Comparison of ENCODE assay signal across 8 cellular contexts in the genomic region with DNA sequence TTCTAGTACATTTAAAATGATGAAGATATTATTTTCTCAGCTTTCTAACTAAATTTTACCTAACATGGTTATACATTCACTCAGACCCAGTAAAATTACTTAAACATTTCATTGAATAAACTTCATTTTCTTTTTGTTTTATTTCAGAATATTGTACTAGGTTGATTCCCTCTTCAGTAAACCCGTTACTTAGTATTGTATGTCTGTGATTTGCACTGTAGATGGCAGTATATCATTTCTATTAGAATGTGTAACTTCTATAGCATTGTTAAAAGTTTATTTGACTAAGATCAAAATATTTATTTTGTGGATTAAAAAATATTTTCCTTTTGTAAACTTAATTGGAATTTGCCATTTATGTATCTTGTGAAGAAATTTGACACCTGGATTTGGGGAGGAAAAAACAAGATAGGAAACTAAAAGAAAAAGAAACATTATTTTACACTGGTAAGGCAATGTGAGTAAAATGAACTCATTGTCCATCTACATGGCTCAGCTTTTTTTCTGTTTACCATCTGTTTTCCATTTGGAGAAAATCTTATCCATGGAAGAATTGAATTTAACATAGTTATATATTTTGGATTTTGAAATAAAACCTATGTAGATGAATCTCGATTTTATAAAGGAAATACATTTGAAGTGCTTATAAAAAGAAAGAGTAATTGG.
DNase-seq lines count a peak whose midpoint lies in the region; ATAC-seq and TF ChIP-seq lines count a peak whose summit lies in the region.
"Not testable (repeated sequence)": the region's sequence is repeated elsewhere in the genome, so short reads cannot be mapped to it uniquely, and the experiment has no call there.

No MANE protein-coding gene starts in this region.

- H3K27ac ChIP-seq in MM.1S (ENCODE audit: low read length); PC-3 (ENCODE audit: low read length); mammary epithelial cell (ENCODE audit: insufficient read depth, low read depth, low read length): not testable (repeated sequence)

- not testable (repeated sequence) for H3K9me3 ChIP-seq in MM.1S (replicated peaks; ENCODE audit: insufficient read depth, low read length); PC-3 (ENCODE audit: low read length); mammary epithelial cell (replicated peaks; ENCODE audit: insufficient read depth, low read length)

- peak; percentile 48 for TF ChIP-seq CTCF in AG10803 (conservative IDR thresholded peaks at IDR 0.05; ENCODE audit: low read length)
- peak; percentile 24; the same call in 1 of the 2 replicates for TF ChIP-seq CTCF in MM.1S (IDR thresholded peaks at IDR 0.05; ENCODE audit: low read length)
- TF ChIP-seq CTCF in PC-3 (conservative IDR thresholded peaks at IDR 0.05; ENCODE audit: low read depth, low read length): peak; percentile 35; the same call in 1 of the 2 replicates
- TF ChIP-seq CTCF in mammary epithelial cell (conservative IDR thresholded peaks at IDR 0.05 in 1 of 2, IDR thresholded peaks at IDR 0.05 in 1 of 2; ENCODE audit: extremely low read depth in 1 of 2, insufficient read depth in 1 of 2, low read depth in 1 of 2, low read length in 2 of 2): peak; percentile 31 to 39
- peak; percentile 64 for TF ChIP-seq CTCF in osteocyte (IDR thresholded peaks at IDR 0.05)

- not testable (repeated sequence) for H4K20me1 ChIP-seq in MM.1S (ENCODE audit: insufficient read depth, low read length); PC-3 (ENCODE audit: low read length); mammary epithelial cell (ENCODE audit: insufficient read depth, low read length)

- H3K4me2 ChIP-seq in MM.1S (ENCODE audit: low read depth, low read length); PC-3 (ENCODE audit: low read length); mammary epithelial cell (ENCODE audit: insufficient read depth, low read depth, low read length): not testable (repeated sequence)

- H3K4me1 Mint-ChIP-seq in osteocyte (ENCODE audit: unreplicated experiment): not testable (repeated sequence)

- H3K4me3 ChIP-seq in AG10803 (ENCODE audit: low read length); MM.1S (ENCODE audit: low read length); PC-3 (ENCODE audit: low read length); mammary epithelial cell (replicated peaks in 1 of 3; ENCODE audit: insufficient read depth in 1 of 3, low read depth in 2 of 3, low read length in 3 of 3): not testable (repeated sequence)

- CTCF ChIA-PET in PC-3 (lab: Charles Lee); mammary epithelial cell (lab: Charles Lee; ENCODE audit: low non-redundant PET): not testable (repeated sequence)

- H3K27ac Mint-ChIP-seq in osteocyte (ENCODE audit: unreplicated experiment): not testable (repeated sequence)

- POLR2A ChIA-PET in PC-3 (lab: Charles Lee; ENCODE audit: unreplicated experiment): not testable (repeated sequence)

- H3K4me3 Mint-ChIP-seq in osteocyte (ENCODE audit: unreplicated experiment): not testable (repeated sequence)

- H2AFZ ChIP-seq in MM.1S (ENCODE audit: low read length); PC-3 (ENCODE audit: low read length); mammary epithelial cell (ENCODE audit: low read depth, low read length): not testable (repeated sequence)

- not testable (repeated sequence) for H3K36me3 ChIP-seq in MM.1S (replicated peaks; ENCODE audit: insufficient read depth, low read length); PC-3 (ENCODE audit: low read depth, low read length); mammary epithelial cell (ENCODE audit: insufficient read depth, low read length)

- not testable (repeated sequence) for H3K36me3 Mint-ChIP-seq in osteocyte (ENCODE audit: unreplicated experiment)

- H3K27me3 Mint-ChIP-seq in osteocyte (ENCODE audit: unreplicated experiment): not testable (repeated sequence)

- not testable (repeated sequence) for H3K79me2 ChIP-seq in MM.1S (ENCODE audit: low read length); PC-3 (ENCODE audit: low read length); mammary epithelial cell (ENCODE audit: insufficient read depth, low read length)

- H3K4me1 ChIP-seq in MM.1S (ENCODE audit: low read length); PC-3 (ENCODE audit: insufficient read depth, low read length); mammary epithelial cell (ENCODE audit: insufficient read depth, low read length): not testable (repeated sequence)

- dilution Hi-C loops in mammary epithelial cell (cut with HindIII; ENCODE audit: low sequenced_read_pairs): not testable (repeated sequence)

- H3K9me3 Mint-ChIP-seq in osteocyte (ENCODE audit: unreplicated experiment): not testable (repeated sequence)

- intact Hi-C loops in PC-3 (cut with micrococcal nuclease); Right ventricle myocardium inferior (cut with DNase I): not testable (repeated sequence)
- intact Hi-C loops in mammary epithelial cell (cut with micrococcal nuclease): loop anchor here (10.0 kb wide), 1 partner anchor 145 kb away; a partner anchor contains a TSS

- peak; percentile 87 for ATAC-seq in GM18499 (IDR thresholded peaks at IDR 0.05; ENCODE audit: insufficient read depth, unreplicated experiment)
- ATAC-seq in HG02610 (IDR thresholded peaks at IDR 0.05; ENCODE audit: unreplicated experiment): peak; percentile 67
- ATAC-seq in PC-3: peak; percentile 57; the same call in 1 of the 2 replicates
- ATAC-seq in Right ventricle myocardium inferior: peak; percentile 63

- not testable (repeated sequence) for H3F3A ChIP-seq in MM.1S (ENCODE audit: insufficient read depth, low read length); PC-3 (ENCODE audit: low read length, unreplicated experiment)

- H3K9me2 ChIP-seq in MM.1S (replicated peaks; ENCODE audit: insufficient read depth, low read length); PC-3 (replicated peaks; ENCODE audit: low read length): not testable (repeated sequence)

- 47% methylated on average over 2 of the region's 2 CpGs for WGBS in mammary epithelial cell (ENCODE audit: low coverage, missing lambda C conversion rate)

- in situ Hi-C loops in mammary epithelial cell (cut with MboI; ENCODE audit: low sequenced_read_pairs in 2 of 2): not testable (repeated sequence)

- not testable (repeated sequence) for BruUV-seq in PC-3 (replicated peaks; lab: Mats Ljungman, UMichigan); mammary epithelial cell (replicated peaks; lab: Mats Ljungman, UMichigan)

- not testable (repeated sequence) for H3K9ac ChIP-seq in MM.1S (ENCODE audit: low read length); PC-3 (ENCODE audit: low read length); mammary epithelial cell (ENCODE audit: insufficient read depth, low read length)

- not testable (repeated sequence) for H3K27me3 ChIP-seq in MM.1S (replicated peaks; ENCODE audit: insufficient read depth, low read length); PC-3 (ENCODE audit: low read length); mammary epithelial cell (ENCODE audit: insufficient read depth, low read length)

- peak; percentile 45 for DNase-seq in AG10803 (ENCODE audit: low read depth)
- DNase-seq in MM.1S: peak; percentile 18
- peak; percentile 27 for DNase-seq in PC-3
- DNase-seq in mammary epithelial cell: peak; percentile 1
- DNase-seq in Right ventricle myocardium inferior (ENCODE audit: missing footprints); osteocyte (ENCODE audit: extremely low spot score, unreplicated experiment): not testable (repeated sequence)
